Comparison of ENCODE assay signal across 15 cellular contexts in the genomic region with DNA sequence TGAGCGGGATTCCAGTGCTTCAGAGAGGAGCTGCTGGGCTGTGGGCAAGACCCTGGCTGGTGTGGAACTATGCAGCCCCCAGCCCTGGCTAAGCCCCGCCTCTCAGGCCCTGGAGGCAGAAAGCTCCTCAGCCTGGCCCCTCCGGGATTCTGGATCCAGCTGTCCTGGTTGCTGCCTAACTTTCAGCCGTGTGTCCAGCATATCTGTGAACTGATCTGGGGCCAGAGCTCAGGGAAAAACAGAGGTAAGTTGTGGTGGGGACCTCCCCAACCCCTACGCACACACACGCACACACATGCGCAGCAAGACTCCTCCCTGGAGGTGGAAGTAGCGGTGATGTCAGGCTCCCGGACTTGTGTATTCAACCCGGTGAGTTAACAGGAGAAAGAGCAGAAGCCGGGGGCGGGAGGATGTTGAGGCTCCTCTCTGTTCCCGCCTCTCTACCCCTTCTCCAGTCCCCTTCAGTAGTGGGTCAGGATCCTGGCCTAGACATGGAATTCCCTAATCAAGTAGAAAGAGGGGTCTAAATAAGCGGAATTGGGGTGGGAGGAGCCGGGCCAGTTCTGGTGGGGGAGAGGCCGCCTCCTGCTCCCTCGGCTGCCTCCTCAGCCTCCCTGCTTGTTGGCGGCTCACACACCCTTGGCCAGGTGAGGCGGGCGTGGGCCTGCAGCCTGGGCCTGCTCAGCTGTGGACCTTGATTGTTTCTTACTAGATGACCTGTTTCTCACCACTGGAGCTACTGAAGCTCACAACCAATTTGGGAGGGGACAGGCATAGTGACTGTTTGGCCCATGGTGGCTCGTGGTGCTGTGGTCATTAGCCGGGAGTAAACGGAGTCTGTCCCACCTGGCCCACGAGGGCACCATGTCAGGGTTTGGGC. TPM values are rescaled to one million over a fixed set of nuclear protein-coding genes. Genes with fewer than 3 reads are reported as not detected.
DNase-seq lines count a peak whose midpoint lies in the region; ATAC-seq, FAIRE-seq and TF ChIP-seq lines count a peak whose summit lies in the region.
"Had no signal": no experiment of that assay in that cellular context is flagged by ENCODE, and none has a peak within 500 bp of the region (broad histone marks: within the 10 kb centered on the region; RNA-seq: fewer than 3 reads in every experiment).

No MANE protein-coding gene starts in this region.

- WGBS in H9 (ENCODE audit: extremely low coverage, insufficient read length, low lambda C conversion rate): no CpG with 5 or more reads among the region's 24 CpGs

- H3K9me3 Mint-ChIP-seq in T-helper 1 cell treated with Interleukin-12 subunit alpha and Interleukin-12 subunit beta and Interleukin-4 antibody, amounts not matched to agents 30 μg/mL and 1 μg/mL, for 36 hours: no peaks in the 10 kb centered on the region
- no peaks in the 10 kb centered on the region; a peak in 1 of 5 replicates for H3K9me3 Mint-ChIP-seq in H9
- no peaks in the 10 kb centered on the region for H3K9me3 Mint-ChIP-seq in astrocyte (ENCODE audit: unreplicated experiment)
- H3K9me3 Mint-ChIP-seq in naive thymus-derived CD8-positive, alpha-beta T cell: no peaks in the 10 kb centered on the region

- FAIRE-seq in astrocyte (lab: Jason Lieb, UNC): no peak

- H3K4me3 Mint-ChIP-seq in T-helper 1 cell treated with Interleukin-12 subunit alpha and Interleukin-12 subunit beta and Interleukin-4 antibody, amounts not matched to agents 30 μg/mL and 1 μg/mL, for 36 hours: peak overlapping the region; percentile 21
- peak overlapping the region; percentile 41 to 43; a peak in 2 of 5 replicates for H3K4me3 Mint-ChIP-seq in H9
- H3K4me3 Mint-ChIP-seq in astrocyte (ENCODE audit: unreplicated experiment): no peak overlapping the region
- H3K4me3 Mint-ChIP-seq in naive thymus-derived CD8-positive, alpha-beta T cell: peak overlapping the region in 6 of 10 donors; percentile 18 to 75 (median 58)

- H4K91ac ChIP-seq in H9 (ENCODE audit: insufficient read length, low read depth, low read length): no peak overlapping the region

- no peak overlapping the region for H3K23ac ChIP-seq in H9 (ENCODE audit: insufficient read length, low read depth, low read length)

- H3K14ac ChIP-seq in H9 (ENCODE audit: insufficient read depth, low read length): no peak overlapping the region

- H2AFZ ChIP-seq in H9 (ENCODE audit: low read length) (peak overlapping the region; percentile 33), astrocyte (ENCODE audit: low read depth, low read length) (peak overlapping the region; percentile 60)

- H2BK15ac ChIP-seq in H9 (ENCODE audit: low read depth, low read length): no peak overlapping the region

- H2AK5ac ChIP-seq in H9 (ENCODE audit: insufficient read length, low read length): no peak overlapping the region

- H3K79me1 ChIP-seq in H9 (ENCODE audit: insufficient read depth, low read depth, low read length, poor library complexity, severe bottlenecking): no peaks in the 10 kb centered on the region

- POLR2A ChIA-PET in naive thymus-derived CD8-positive, alpha-beta T cell (lab: Charles Lee): no interaction called here

- no peak overlapping the region for H4K8ac ChIP-seq in H9 (replicated peaks; ENCODE audit: insufficient read length, low read depth, low read length)

- H3K4me2 ChIP-seq in H9 (ENCODE audit: insufficient read depth, insufficient read length, low read length) (no peak overlapping the region), astrocyte (ENCODE audit: low read length) (peak overlapping the region; percentile 22)

- no peaks in the 10 kb centered on the region for H3K79me2 ChIP-seq in H9 (ENCODE audit: insufficient read depth, low read length)
- H3K79me2 ChIP-seq in astrocyte (ENCODE audit: insufficient read depth, low read length): no peaks in the 10 kb centered on the region

- no peak overlapping the region for H3K9ac ChIP-seq in H9 (ENCODE audit: extremely low read depth, insufficient read length, low read length)
- no peak overlapping the region for H3K9ac ChIP-seq in astrocyte (ENCODE audit: low read length)

- H3K4me3 ChIP-seq in astrocyte (ENCODE audit: insufficient read depth, low read depth, low read length): no peak overlapping the region
- H3K4me3 ChIP-seq: cardiac muscle cell, ovary had no signal

- H3K27me3 ChIP-seq in H9 (ENCODE audit: insufficient read depth, low read length) (no peaks in the 10 kb centered on the region), astrocyte (ENCODE audit: insufficient read depth, low read length) (peaks cover 12% of the 10 kb centered on the region)
- H3K27me3 ChIP-seq: cardiac muscle cell, ovary had no signal

- TF ChIP-seq CTCF in H9 (conservative IDR thresholded peaks at IDR 0.05): no peak
- TF ChIP-seq CTCF in astrocyte (IDR thresholded peaks at IDR 0.05; ENCODE audit: insufficient read depth, low read depth, low read length): no peak
- TF ChIP-seq CTCF in omental fat pad (IDR thresholded peaks at IDR 0.05): no peak

- H4K5ac ChIP-seq in H9 (ENCODE audit: insufficient read length, low read depth, low read length): no peak overlapping the region

- no peaks in the 10 kb centered on the region for H3K36me3 Mint-ChIP-seq in T-helper 1 cell treated with Interleukin-12 subunit alpha and Interleukin-12 subunit beta and Interleukin-4 antibody, amounts not matched to agents 30 μg/mL and 1 μg/mL, for 36 hours (ENCODE audit: low read depth)
- H3K36me3 Mint-ChIP-seq in H9 (ENCODE audit: insufficient read depth in 1 of 3, low read depth in 3 of 3): no peaks in the 10 kb centered on the region
- no peaks in the 10 kb centered on the region for H3K36me3 Mint-ChIP-seq in astrocyte (ENCODE audit: low read depth, unreplicated experiment)
- H3K36me3 Mint-ChIP-seq in naive thymus-derived CD8-positive, alpha-beta T cell: peaks cover 0 to 2% (median 0%) of the 10 kb centered on the region in 3 donors

- no peak overlapping the region for H3T11ph ChIP-seq in H9 (ENCODE audit: low read length)

- H2BK20ac ChIP-seq in H9 (ENCODE audit: low read depth, low read length, poor library complexity, severe bottlenecking): no peak overlapping the region

- H2BK120ac ChIP-seq in H9 (ENCODE audit: low read depth, low read length, poor library complexity, severe bottlenecking): no peak overlapping the region

- DNase-seq in T-helper 1 cell (no peak), H9 (peak; percentile 80), astrocyte (ENCODE audit: low read depth) (no peak), SIG-M5 treated with dmso at 0.1 percent for 504 hours (lab: John Stamatoyannopoulos, UW; ENCODE audit: unreplicated experiment) (no peak), omental fat pad (ENCODE audit: low spot score) (no peak), DMS 273 (lab: John Stamatoyannopoulos, UW; ENCODE audit: unreplicated experiment) (no peak)
- DNase-seq in naive thymus-derived CD8-positive, alpha-beta T cell: no peak
- DNase-seq: activated naive CD4-positive, alpha-beta T cell treated with anti-CD3 and anti-CD28 coated beads, Interleukin-2, amount 50 U/mL, for 16 hours; NCI-H1092 treated with DMSO at 0.1 percent for 48 hours; ovary had no signal

- H3K4me1 Mint-ChIP-seq in T-helper 1 cell treated with Interleukin-12 subunit alpha and Interleukin-12 subunit beta and Interleukin-4 antibody, amounts not matched to agents 30 μg/mL and 1 μg/mL, for 36 hours (ENCODE audit: low read depth): no peaks in the 10 kb centered on the region
- H3K4me1 Mint-ChIP-seq in H9: peaks cover 44 to 61% of the 10 kb centered on the region in 2 experiments
- no peaks in the 10 kb centered on the region for H3K4me1 Mint-ChIP-seq in astrocyte (ENCODE audit: low read depth, unreplicated experiment)
- H3K4me1 Mint-ChIP-seq in naive thymus-derived CD8-positive, alpha-beta T cell: peaks cover 0 to 8% (median 4%) of the 10 kb centered on the region in 4 donors

- H3K4me1 ChIP-seq in H9 (ENCODE audit: insufficient read depth, low read length) (peaks cover 2% of the 10 kb centered on the region), astrocyte (ENCODE audit: insufficient read depth, low read length) (peaks cover 7% of the 10 kb centered on the region)

- H3K27me3 Mint-ChIP-seq in T-helper 1 cell treated with Interleukin-12 subunit alpha and Interleukin-12 subunit beta and Interleukin-4 antibody, amounts not matched to agents 30 μg/mL and 1 μg/mL, for 36 hours (ENCODE audit: low read depth): peaks cover 5% of the 10 kb centered on the region
- peaks cover 16% of the 10 kb centered on the region for H3K27me3 Mint-ChIP-seq in H9 (ENCODE audit: low read depth)
- peaks cover 38% of the 10 kb centered on the region for H3K27me3 Mint-ChIP-seq in astrocyte (ENCODE audit: low read depth, unreplicated experiment)
- H3K27me3 Mint-ChIP-seq in naive thymus-derived CD8-positive, alpha-beta T cell: peaks cover 2 to 25% (median 12%) of the 10 kb centered on the region in 5 donors

- H3K27ac ChIP-seq in H9 (ENCODE audit: insufficient read length, low read depth, low read length): no peak overlapping the region
- no peak overlapping the region for H3K27ac ChIP-seq in astrocyte (ENCODE audit: low read depth, low read length)
- H3K27ac ChIP-seq: 22Rv1, cardiac muscle cell, ovary had no signal

- H3K4ac ChIP-seq in H9 (ENCODE audit: low read depth, low read length): no peak overlapping the region

- H3K56ac ChIP-seq in H9 (ENCODE audit: insufficient read length, low read depth, low read length): no peak overlapping the region

- H3K9me3 ChIP-seq in H9 (ENCODE audit: control insufficient read depth, low read depth, low read length): no peaks in the 10 kb centered on the region
- no peaks in the 10 kb centered on the region for H3K9me3 ChIP-seq in astrocyte (ENCODE audit: insufficient read depth, low read depth, low read length)
- H3K9me3 ChIP-seq: ovary had no signal

- no peak overlapping the region for H2BK12ac ChIP-seq in H9 (ENCODE audit: insufficient read length, low read depth, low read length)

- H3K36me3 ChIP-seq in astrocyte (ENCODE audit: insufficient read depth, low read length): no peaks in the 10 kb centered on the region
- H3K36me3 ChIP-seq: cardiac muscle cell, ovary had no signal

- H3K18ac ChIP-seq in H9 (ENCODE audit: insufficient read length, low read depth, low read length): no peak overlapping the region

- no peaks in the 10 kb centered on the region for H3K23me2 ChIP-seq in H9 (ENCODE audit: insufficient read length, low read depth, low read length, poor library complexity, severe bottlenecking)

- ATAC-seq in naive thymus-derived CD8-positive, alpha-beta T cell: peak in 1 of 2 donors; percentile 41
- ATAC-seq in omental fat pad (ENCODE audit: low FRiP score): no peak
- ATAC-seq: HCT116 had no signal

- no peaks in the 10 kb centered on the region for H4K20me1 ChIP-seq in H9 (ENCODE audit: control insufficient read depth, insufficient read depth, insufficient read length)
- H4K20me1 ChIP-seq in astrocyte (ENCODE audit: insufficient read depth, low read length): no peaks in the 10 kb centered on the region

- H3K27ac Mint-ChIP-seq in T-helper 1 cell treated with Interleukin-12 subunit alpha and Interleukin-12 subunit beta and Interleukin-4 antibody, amounts not matched to agents 30 μg/mL and 1 μg/mL, for 36 hours: no peak overlapping the region
- no peak overlapping the region for H3K27ac Mint-ChIP-seq in H9
- no peak overlapping the region for H3K27ac Mint-ChIP-seq in astrocyte (ENCODE audit: unreplicated experiment)
- peak overlapping the region in 1 of 10 donors; percentile 81 for H3K27ac Mint-ChIP-seq in naive thymus-derived CD8-positive, alpha-beta T cell

- H2BK5ac ChIP-seq in H9 (ENCODE audit: insufficient read length, low read length): no peak overlapping the region

RNA-seq across cellular contexts. Expression of a gene that starts 33.4 kb away (rescaled TPM):
- total RNA-seq in H9 (2021) (0.15 TPM in 1 of 2 replicates, not detected in the other), astrocyte (7.4 and 10.1 TPM in 2 replicates), omental fat pad (10 to 100 TPM in 3 of 4 donors, 1 to 10 TPM in 1; 3.6 to 26.3 (median 12.7) TPM)
- not detected for total RNA-seq in naive thymus-derived CD8-positive, alpha-beta T cell
- not detected for polyA plus RNA-seq in naive thymus-derived CD8-positive, alpha-beta T cell

RNA-seq across cellular contexts. Expression of a gene that starts 34.3 kb away (rescaled TPM):
- 0.35 and 0.55 TPM in 2 replicates for total RNA-seq in H9 (2021)
- 0.48 and 1.7 TPM in 2 replicates for total RNA-seq in astrocyte
- total RNA-seq in naive thymus-derived CD8-positive, alpha-beta T cell: not detected
- polyA plus RNA-seq in naive thymus-derived CD8-positive, alpha-beta T cell: not detected
- total RNA-seq in omental fat pad: not detected
- total RNA-seq: cardiac muscle cell, Daoy, ovary had no signal
- polyA plus RNA-seq: cardiac muscle cell, ovary had no signal
